ENCODE assay signal across 17 cellular contexts in genomic region chr20:62316331-62317166, GRCh38. TPM values are rescaled to one million over a fixed set of nuclear protein-coding genes. Genes with fewer than 3 reads are reported as not detected.
DNase-seq lines count a peak whose midpoint lies in the region; ATAC-seq, FAIRE-seq and TF ChIP-seq lines count a peak whose summit lies in the region.
"Had no signal": no experiment of that assay in that cellular context is flagged by ENCODE, and none has a peak within 500 bp of the region (broad histone marks: within the 10 kb centered on the region; RNA-seq: fewer than 3 reads in every experiment).

No MANE protein-coding gene starts in this region.

- no peak overlapping the region for H2BK5ac ChIP-seq in mesenchymal stem cell (ENCODE audit: low read depth, low read length, poor library complexity, severe bottlenecking)

- POLR2A ChIA-PET in HepG2 (lab: Yijun Ruan, JAX), result interaction anchor here (1.1 to 1.4 kb wide), 3 partner anchors 52 to 59 kb away, joined by 3 to 5 read pairs (median 4); no protein-coding TSS in a partner anchor
- POLR2A ChIA-PET in naive thymus-derived CD4-positive, alpha-beta T cell (lab: Charles Lee), result no interaction called here

- peaks cover 4% of the 10 kb centered on the region; the same call in 1 of the 2 replicates for H4K20me1 ChIP-seq in HepG2 (ENCODE audit: insufficient read depth, low read length)

- no peak overlapping the region for H2BK15ac ChIP-seq in mesenchymal stem cell (ENCODE audit: low read depth, poor library complexity, severe bottlenecking)

- H3K36me3 ChIP-seq in HepG2 (replicated peaks in 1 of 2; ENCODE audit: control insufficient read depth in 1 of 2, insufficient read depth in 2 of 2, low read length in 2 of 2), result peaks cover 52 to 73% of the 10 kb centered on the region in 2 experiments
- H3K36me3 ChIP-seq in right lobe of liver, result peaks cover 0 to 11% (median under 1%) of the 10 kb centered on the region in 4 donors
- peaks cover 30 to 91% of the 10 kb centered on the region in 2 experiments for H3K36me3 ChIP-seq in mesenchymal stem cell (ENCODE audit: control insufficient read depth in 1 of 2, insufficient read depth in 2 of 2, low read depth in 1 of 2, low read length in 2 of 2)
- no peaks in the 10 kb centered on the region for H3K36me3 ChIP-seq in naive thymus-derived CD4-positive, alpha-beta T cell (ENCODE audit: control insufficient read depth in 2 of 3, insufficient read depth in 3 of 3, low read length in 3 of 3)

- H3K23ac ChIP-seq in mesenchymal stem cell (ENCODE audit: low read length in 2 of 2), result no peak overlapping the region

- 97% methylated on average over 37 of the region's 40 CpGs for WGBS in HepG2 (ENCODE audit: low lambda C conversion rate)
- 91% methylated on average over 9 of the region's 40 CpGs for WGBS in right lobe of liver (ENCODE audit: insufficient coverage, low coverage, low lambda C conversion rate, missing lambda C conversion rate)
- 96% methylated on average over 40 of the region's 40 CpGs for WGBS in mesenchymal stem cell

- no peaks in the 10 kb centered on the region for H3K27me3 Mint-ChIP-seq in naive thymus-derived CD4-positive, alpha-beta T cell

- ATAC-seq in HepG2 (no peak), right lobe of liver (no peak), HG02938 (IDR thresholded peaks at IDR 0.05; ENCODE audit: unreplicated experiment) (no peak)
- ATAC-seq in naive thymus-derived CD4-positive, alpha-beta T cell, result no peak

- H3K9me3 ChIP-seq in HepG2 (ENCODE audit: low read length) (no peaks in the 10 kb centered on the region), right lobe of liver (no peaks in the 10 kb centered on the region), mesenchymal stem cell (ENCODE audit: control insufficient read depth, low read length) (no peaks in the 10 kb centered on the region)
- no peaks in the 10 kb centered on the region for H3K9me3 ChIP-seq in naive thymus-derived CD4-positive, alpha-beta T cell (ENCODE audit: control insufficient read depth in 2 of 3, low read length in 3 of 3)
- H3K9me3 ChIP-seq: Peyer's patch had no signal

- no peaks in the 10 kb centered on the region for H3K36me3 Mint-ChIP-seq in naive thymus-derived CD4-positive, alpha-beta T cell

- no peak for TF ChIP-seq RAD21 in HepG2 (CRISPR knock-in tag; IDR thresholded peaks at IDR 0.05)

- no peak overlapping the region for H4K8ac ChIP-seq in mesenchymal stem cell (ENCODE audit: low read length)

- H3K9me3 Mint-ChIP-seq in naive thymus-derived CD4-positive, alpha-beta T cell, result no peaks in the 10 kb centered on the region

- H3K4ac ChIP-seq in mesenchymal stem cell (ENCODE audit: low read depth in 1 of 2, low read length in 2 of 2), result no peak overlapping the region

- H3K14ac ChIP-seq in mesenchymal stem cell (ENCODE audit: low read length in 2 of 2), result no peak overlapping the region

- no TSS peak for BruUV-seq in HepG2 (replicated peaks; lab: Mats Ljungman, UMichigan)

- intact Hi-C loops in HepG2 (cut with micrococcal nuclease; ENCODE audit: unreplicated experiment), result no loop called here
- intact Hi-C loops in right lobe of liver (cut with DNase I), result no loop called here
- intact Hi-C loops in dorsolateral prefrontal cortex (cut with DNase I), result no loop called here
- intact Hi-C loops in naive thymus-derived CD4-positive, alpha-beta T cell (cut with micrococcal nuclease), result no loop called here

- H2BK12ac ChIP-seq in mesenchymal stem cell (ENCODE audit: low read length in 2 of 2), result no peak overlapping the region

- H3K4me1 ChIP-seq in HepG2 (ENCODE audit: insufficient read depth, low read length) (no peaks in the 10 kb centered on the region), right lobe of liver (peaks cover 0 to 5% (median 0%) of the 10 kb centered on the region in 4 donors), mesenchymal stem cell (ENCODE audit: control insufficient read depth, insufficient read depth, low read depth, low read length) (peaks cover 7% of the 10 kb centered on the region)
- no peaks in the 10 kb centered on the region for H3K4me1 ChIP-seq in naive thymus-derived CD4-positive, alpha-beta T cell (ENCODE audit: control insufficient read depth in 2 of 2, insufficient read depth in 2 of 2, low read length in 2 of 2)
- H3K4me1 ChIP-seq: Peyer's patch had no signal

- H2AFZ ChIP-seq in HepG2 (ENCODE audit: low read length) (no peak overlapping the region), mesenchymal stem cell (ENCODE audit: low read depth, low read length) (no peak overlapping the region)

- no peak overlapping the region for H3K4me3 Mint-ChIP-seq in naive thymus-derived CD4-positive, alpha-beta T cell
- H3K4me3 Mint-ChIP-seq: HFFc6 had no signal

- no peak overlapping the region for H2AK5ac ChIP-seq in mesenchymal stem cell (ENCODE audit: low read length, severe bottlenecking)

- CTCF ChIA-PET in HepG2 (lab: Yijun Ruan, JAX; ENCODE audit: low intra/inter-chr PET ratio, low total read pairs), result no interaction called here
- CTCF ChIA-PET in naive thymus-derived CD4-positive, alpha-beta T cell (lab: Charles Lee), result no interaction called here

- no peak for TF ChIP-seq POLR2A in HepG2 (IDR thresholded peaks at IDR 0.05; ENCODE audit: insufficient read depth in 1 of 2, low read depth in 2 of 2, low read length in 2 of 2)
- no peak for TF ChIP-seq POLR2A in right lobe of liver (IDR thresholded peaks at IDR 0.05)

- peaks cover 34% of the 10 kb centered on the region for H3K79me1 ChIP-seq in mesenchymal stem cell (replicated peaks; ENCODE audit: low read length, poor library complexity, severe bottlenecking)

- no peak overlapping the region for H3K27ac ChIP-seq in HepG2 (ENCODE audit: extremely low read length, insufficient read depth, low read length)
- H3K27ac ChIP-seq in right lobe of liver, result no peak overlapping the region
- peak overlapping the region in 45 of 59 donors; percentile 2 to 90 (median 47) for H3K27ac ChIP-seq in dorsolateral prefrontal cortex
- H3K27ac ChIP-seq in mesenchymal stem cell (ENCODE audit: low read length, poor library complexity, severe bottlenecking), result peak overlapping the region; percentile 5
- H3K27ac ChIP-seq in naive thymus-derived CD4-positive, alpha-beta T cell (ENCODE audit: low read depth, low read length), result no peak overlapping the region
- H3K27ac ChIP-seq: Peyer's patch had no signal

- H4K91ac ChIP-seq in mesenchymal stem cell (ENCODE audit: low read length), result no peak overlapping the region

- FAIRE-seq in HepG2 (lab: Jason Lieb, UNC), result no peak
- FAIRE-seq: GM12891 had no signal

- in situ Hi-C loops in HepG2 (cut with HindIII; ENCODE audit: extremely low pct_ligation_motif_present, low pct_unique_long_range_greater_than_20kb), result no loop called here

- no peak overlapping the region for H3K18ac ChIP-seq in mesenchymal stem cell (ENCODE audit: low read depth in 1 of 2, low read length in 2 of 2)

- H3K4me3 ChIP-seq in HepG2 (replicated peaks in 1 of 3; ENCODE audit: insufficient read depth in 1 of 3, low read depth in 2 of 3, low read length in 3 of 3) (no peak overlapping the region), right lobe of liver (no peak overlapping the region), dorsolateral prefrontal cortex (no peak overlapping the region), mesenchymal stem cell (ENCODE audit: insufficient read depth in 1 of 2, low read depth in 1 of 2, low read length in 2 of 2) (no peak overlapping the region)
- H3K4me3 ChIP-seq in naive thymus-derived CD4-positive, alpha-beta T cell (ENCODE audit: low read length), result no peak overlapping the region
- H3K4me3 ChIP-seq: Peyer's patch had no signal

- DNase-seq in HepG2 (ENCODE audit: low spot score) (no peak), right lobe of liver (no peak), dorsolateral prefrontal cortex (peak in 6 of 10 donors; percentile 38 to 89 (median 54)), mesenchymal stem cell (no peak), HK-2 (ENCODE audit: unreplicated experiment) (no peak), HUDEP-2 (lab: John Stamatoyannopoulos, UW; ENCODE audit: unreplicated experiment in 76 of 76) (no peak)
- no peak for DNase-seq in naive thymus-derived CD4-positive, alpha-beta T cell
- DNase-seq: DMS53, HFFc6, IMR-90, NCI-H1417, NCI-H1930, NCI-H2171 treated with DMSO at 0.1 percent for 48 hours, Peyer's patch, SIG-M5 had no signal

- H3K79me2 ChIP-seq in HepG2 (ENCODE audit: insufficient read depth, low read length), result no peaks in the 10 kb centered on the region

- peaks cover 0 to 3% (median 0%) of the 10 kb centered on the region in 7 donors for H3K4me1 Mint-ChIP-seq in naive thymus-derived CD4-positive, alpha-beta T cell

- no peak overlapping the region for H3K9ac ChIP-seq in HepG2 (ENCODE audit: insufficient read depth, low read depth, low read length)
- H3K9ac ChIP-seq in mesenchymal stem cell (ENCODE audit: low read length), result no peak overlapping the region

- TF ChIP-seq EP300 in HepG2 (IDR thresholded peaks at IDR 0.05; ENCODE audit: low read depth in 2 of 2, low read length in 2 of 2) (no peak), HepG2 (CRISPR knock-in tag; IDR thresholded peaks at IDR 0.05; ENCODE audit: borderline replicate concordance) (no peak)

- TF ChIP-seq CTCF in HepG2 (CRISPR knock-in tag; IDR thresholded peaks at IDR 0.05) (no peak), right lobe of liver (IDR thresholded peaks at IDR 0.05) (no peak), dorsolateral prefrontal cortex (IDR thresholded peaks at IDR 0.05 in 54 of 56, conservative IDR thresholded peaks at IDR 0.05 in 2 of 56; ENCODE audit: low read depth in 1 of 56, partially characterized antibody in 56 of 56) (no peak)

- H3K27me3 ChIP-seq in HepG2 (ENCODE audit: control insufficient read depth in 1 of 2, insufficient read depth in 2 of 2, low read length in 2 of 2) (no peaks in the 10 kb centered on the region), right lobe of liver (no peaks in the 10 kb centered on the region), dorsolateral prefrontal cortex (no peaks in the 10 kb centered on the region), mesenchymal stem cell (ENCODE audit: control insufficient read depth in 1 of 2, insufficient read depth in 1 of 2, low read length in 2 of 2) (no peaks in the 10 kb centered on the region)
- no peaks in the 10 kb centered on the region for H3K27me3 ChIP-seq in naive thymus-derived CD4-positive, alpha-beta T cell (ENCODE audit: control insufficient read depth in 2 of 2, insufficient read depth in 2 of 2, low read length in 2 of 2)
- H3K27me3 ChIP-seq: Peyer's patch had no signal

- H2BK120ac ChIP-seq in mesenchymal stem cell (ENCODE audit: low read depth, low read length), result no peak overlapping the region

- H3K27ac Mint-ChIP-seq in naive thymus-derived CD4-positive, alpha-beta T cell, result no peak overlapping the region
- H3K27ac Mint-ChIP-seq: HFFc6 had no signal

- H3K4me2 ChIP-seq in HepG2 (ENCODE audit: low read depth, low read length) (no peak overlapping the region), mesenchymal stem cell (ENCODE audit: low read length, poor library complexity, severe bottlenecking) (no peak overlapping the region)

RNA-seq across cellular contexts. Expression of gene ADRM1, which starts 13.8 kb away (rescaled TPM):
- total RNA-seq in HepG2 (2016; rRNA removed; fragmentation: Illumina TruSeq; extraction: Trizol) (143 and 154 TPM in 2 replicates), right lobe of liver (100 to 1,000 TPM in 2 of 6 experiments, 10 to 100 TPM in 4; 49.5 to 139 (median 55.7) TPM), dorsolateral prefrontal cortex (10 to 100 TPM; 41.7 to 76.3 (median 60.3) TPM)
- total RNA-seq in HepG2 (2016; cell fraction: cytosol; rRNA removed; fragmentation: Illumina TruSeq; extraction: Trizol; ENCODE audit: low read depth), result 51.6 and 53.2 TPM in 2 replicates
- total RNA-seq in HepG2 (2016; cell fraction: insoluble cytoplasmic fraction; rRNA removed; fragmentation: Illumina TruSeq; extraction: Trizol), result 149 and 159 TPM in 2 replicates
- 59.3 and 62.8 TPM in 2 replicates for total RNA-seq in HepG2 (2016; cell fraction: membrane; rRNA removed; fragmentation: Illumina TruSeq; extraction: Trizol)
- total RNA-seq in HepG2 (2016; cell fraction: nucleus; rRNA removed; fragmentation: Illumina TruSeq; extraction: Trizol), result 76.2 and 86.5 TPM in 2 replicates
- 92.9 and 106 TPM in 2 replicates for polyA plus RNA-seq in HepG2 (2011; rRNA removed)
- polyA plus RNA-seq in HepG2 (2011; cell fraction: cytosol; rRNA removed), result 90.4 and 144 TPM in 2 replicates
- polyA plus RNA-seq in HepG2 (2011; cell fraction: nucleus; rRNA removed), result 158 and 185 TPM in 2 replicates
- 62.1 and 86.3 TPM in 2 replicates for polyA plus RNA-seq in HepG2 (2012)
- polyA plus RNA-seq in HepG2 (2016; cell fraction: cytosol; fragmentation: Illumina TruSeq; extraction: Trizol; ENCODE audit: low read depth), result 50.3 and 52.6 TPM in 2 replicates
- polyA plus RNA-seq in HepG2 (2016; cell fraction: insoluble cytoplasmic fraction; fragmentation: Illumina TruSeq; extraction: Trizol; ENCODE audit: low read depth), result 185 and 189 TPM in 2 replicates
- polyA plus RNA-seq in HepG2 (2016; cell fraction: membrane; fragmentation: Illumina TruSeq; extraction: Trizol; ENCODE audit: low read depth), result 54.2 and 55.6 TPM in 2 replicates
- polyA plus RNA-seq in HepG2 (2016; cell fraction: nucleus; fragmentation: Illumina TruSeq; extraction: Trizol; ENCODE audit: insufficient read depth, low read depth), result 165 and 171 TPM in 2 replicates
- polyA minus RNA-seq in HepG2 (2011; rRNA and poly(A)+ RNA removed; ENCODE audit: low replicate concordance), result 92.6 and 107 TPM in 2 replicates
- polyA minus RNA-seq in HepG2 (2011; cell fraction: cytosol; rRNA and poly(A)+ RNA removed), result 50.7 and 55.0 TPM in 2 replicates
- polyA minus RNA-seq in HepG2 (2011; cell fraction: nucleus; rRNA and poly(A)+ RNA removed), result 47.2 and 49.4 TPM in 2 replicates
- 99.6 TPM for polyA plus RNA-seq in mesenchymal stem cell (2013, experiment 1 of 2)
- 97.9 TPM for polyA plus RNA-seq in mesenchymal stem cell (2013, experiment 2 of 2)
- total RNA-seq in naive thymus-derived CD4-positive, alpha-beta T cell, result 100 to 1,000 TPM in 1 of 5 experiments, 10 to 100 TPM in 4; 51.3 to 117 (median 55.0) TPM
- polyA plus RNA-seq in naive thymus-derived CD4-positive, alpha-beta T cell, result 10 to 100 TPM; 73.7 to 99.9 TPM

RNA-seq across cellular contexts. Expression of gene LAMA5, which starts 50.6 kb away (rescaled TPM):
- total RNA-seq in HepG2 (2016; rRNA removed; fragmentation: Illumina TruSeq; extraction: Trizol) (28.5 and 44.7 TPM in 2 replicates), right lobe of liver (10 to 100 TPM; 30.3 to 80.8 (median 47.1) TPM), dorsolateral prefrontal cortex (100 to 1,000 TPM in 30 of 120 experiments, 10 to 100 TPM in 90; 31.1 to 179 (median 80.7) TPM)
- total RNA-seq in HepG2 (2016; cell fraction: cytosol; rRNA removed; fragmentation: Illumina TruSeq; extraction: Trizol; ENCODE audit: low read depth), result 32.2 and 40.1 TPM in 2 replicates
- total RNA-seq in HepG2 (2016; cell fraction: insoluble cytoplasmic fraction; rRNA removed; fragmentation: Illumina TruSeq; extraction: Trizol), result 24.0 and 53.5 TPM in 2 replicates
- total RNA-seq in HepG2 (2016; cell fraction: membrane; rRNA removed; fragmentation: Illumina TruSeq; extraction: Trizol), result 23.5 and 24.2 TPM in 2 replicates
- 108 and 131 TPM in 2 replicates for total RNA-seq in HepG2 (2016; cell fraction: nucleus; rRNA removed; fragmentation: Illumina TruSeq; extraction: Trizol)
- 21.0 and 22.7 TPM in 2 replicates for polyA plus RNA-seq in HepG2 (2011; rRNA removed)
- 9.5 and 17.6 TPM in 2 replicates for polyA plus RNA-seq in HepG2 (2011; cell fraction: cytosol; rRNA removed)
- polyA plus RNA-seq in HepG2 (2011; cell fraction: nucleus; rRNA removed), result 504 and 754 TPM in 2 replicates
- 96.2 and 135 TPM in 2 replicates for polyA plus RNA-seq in HepG2 (2012)
- polyA plus RNA-seq in HepG2 (2016; cell fraction: cytosol; fragmentation: Illumina TruSeq; extraction: Trizol; ENCODE audit: low read depth), result 12.5 and 12.7 TPM in 2 replicates
- polyA plus RNA-seq in HepG2 (2016; cell fraction: insoluble cytoplasmic fraction; fragmentation: Illumina TruSeq; extraction: Trizol; ENCODE audit: low read depth), result 34.3 and 49.3 TPM in 2 replicates
- 14.2 and 17.2 TPM in 2 replicates for polyA plus RNA-seq in HepG2 (2016; cell fraction: membrane; fragmentation: Illumina TruSeq; extraction: Trizol; ENCODE audit: low read depth)
- polyA plus RNA-seq in HepG2 (2016; cell fraction: nucleus; fragmentation: Illumina TruSeq; extraction: Trizol; ENCODE audit: insufficient read depth, low read depth), result 598 and 620 TPM in 2 replicates
- 26.2 and 35.7 TPM in 2 replicates for polyA minus RNA-seq in HepG2 (2011; rRNA and poly(A)+ RNA removed; ENCODE audit: low replicate concordance)
- 23.2 and 27.1 TPM in 2 replicates for polyA minus RNA-seq in HepG2 (2011; cell fraction: cytosol; rRNA and poly(A)+ RNA removed)
- 70.0 and 71.2 TPM in 2 replicates for polyA minus RNA-seq in HepG2 (2011; cell fraction: nucleus; rRNA and poly(A)+ RNA removed)
- 70.0 TPM for polyA plus RNA-seq in mesenchymal stem cell (2013, experiment 1 of 2)
- polyA plus RNA-seq in mesenchymal stem cell (2013, experiment 2 of 2), result 65.1 TPM
- total RNA-seq in naive thymus-derived CD4-positive, alpha-beta T cell, result 1 to 10 TPM in 1 of 5 experiments, under 1 TPM in 4; 0.05 to 1.3 (median 0.57) TPM
- not detected for polyA plus RNA-seq in naive thymus-derived CD4-positive, alpha-beta T cell

Comparison
In these comparisons a context has a peak if more than half of its experiments do, and no peak if none do; other contexts are left out.
1. DNase-seq: peak in dorsolateral prefrontal cortex (6 of 10); none in HepG2 (single experiment), right lobe of liver (0 of 3), mesenchymal stem cell (single experiment), HK-2 (single experiment), naive thymus-derived CD4-positive, alpha-beta T cell (0 of 9) and HUDEP-2 (0 of 76).
2. H3K27ac ChIP-seq: peak in dorsolateral prefrontal cortex (45 of 59) and mesenchymal stem cell (single experiment); none in HepG2 (single experiment), right lobe of liver (0 of 3) and naive thymus-derived CD4-positive, alpha-beta T cell (single experiment).
3. RNA of gene LAMA5, which starts 50.6 kb away (total RNA-seq): 31.1 to 179 TPM in dorsolateral prefrontal cortex, 30.3 to 80.8 TPM in right lobe of liver and 23.5 to 131 TPM in HepG2; 0.05 to 1.3 TPM in naive thymus-derived CD4-positive, alpha-beta T cell; every median in the first group is over 10 times any median in the second.